Comparison of ENCODE assay signal across 1 cellular context in genomic region chr16:23512168-23512695, GRCh38.
TF ChIP-seq lines count a peak whose summit lies in the region.

No MANE protein-coding gene starts in this region.

TF ChIP-seq in K562, 482 proteins besides CTCF, POLR2A, EP300 and RAD21:
- TF ChIP-seq CXXC5 (CRISPR knock-in tag; IDR thresholded peaks at IDR 0.05), result peak; percentile 37; the same call in 1 of the 2 replicates
- peak; percentile 31; the same call in 1 of the 2 replicates for TF ChIP-seq TEAD4 (IDR thresholded peaks at IDR 0.05; ENCODE audit: low read length)
- TF ChIP-seq TEAD4 (CRISPR knock-in tag; IDR thresholded peaks at IDR 0.05; ENCODE audit: borderline replicate concordance), result no peak
- TF ChIP-seq CREB1 (IDR thresholded peaks at IDR 0.05), result no peak
- no peak for TF ChIP-seq CREB1 (CRISPR knock-in tag; IDR thresholded peaks at IDR 0.05)
